ENCODE assay signal across 8 cellular contexts in genomic region chr20:62929051-62929538, GRCh38. TPM values are rescaled to one million over a fixed set of nuclear protein-coding genes. Genes with fewer than 3 reads are reported as not detected.
DNase-seq lines count a peak whose midpoint lies in the region; ATAC-seq and TF ChIP-seq lines count a peak whose summit lies in the region.

No MANE protein-coding gene starts in this region.

- H3K27ac ChIP-seq in CD4-positive, alpha-beta T cell (ENCODE audit: low read depth, low read length): peak overlapping the region; percentile 71
- H3K27ac ChIP-seq in fibroblast of lung (ENCODE audit: insufficient read depth, low read length) (peak overlapping the region; percentile 52), muscle layer of duodenum (ENCODE audit: low read length) (peak overlapping the region; percentile 66)

- H3K27ac Mint-ChIP-seq in CD4-positive, alpha-beta T cell: peak overlapping the region; percentile 84

- no peaks in the 10 kb centered on the region for H3K27me3 ChIP-seq in CD4-positive, alpha-beta T cell (ENCODE audit: control insufficient read depth, insufficient read depth, low read length)
- H3K27me3 ChIP-seq in fibroblast of lung (ENCODE audit: control insufficient read depth, insufficient read depth, low read length) (no peaks in the 10 kb centered on the region), muscle layer of duodenum (ENCODE audit: low read depth, low read length) (no peaks in the 10 kb centered on the region)

- H3K4me2 ChIP-seq in fibroblast of lung (ENCODE audit: extremely low read depth, insufficient read depth, low read length): peak overlapping the region; percentile 90

- H3K36me3 Mint-ChIP-seq in CD4-positive, alpha-beta T cell (ENCODE audit: low read depth): peaks cover 27% of the 10 kb centered on the region

- intact Hi-C loops in CD4-positive, alpha-beta T cell (cut with DNase I, micrococcal nuclease): loop anchor here in 1 of 2 experiments (2.0 to 5.0 kb wide), 2 partner anchors 66 to 122 kb away; no protein-coding TSS in a partner anchor

- no peak overlapping the region for H2AFZ ChIP-seq in fibroblast of lung (ENCODE audit: low read length)

- H3K9me3 ChIP-seq in CD4-positive, alpha-beta T cell (ENCODE audit: control insufficient read depth, low read length): no peaks in the 10 kb centered on the region
- H3K9me3 ChIP-seq in fibroblast of lung (ENCODE audit: control insufficient read depth, insufficient read depth, low read depth, low read length) (no peaks in the 10 kb centered on the region), muscle layer of duodenum (ENCODE audit: control insufficient read depth in 1 of 2, low read length in 2 of 2) (no peaks in the 10 kb centered on the region)

- peaks cover 3% of the 10 kb centered on the region for H4K20me1 ChIP-seq in fibroblast of lung (ENCODE audit: control insufficient read depth, extremely low read depth, insufficient read depth, low read length)

- H3K9ac ChIP-seq in fibroblast of lung (ENCODE audit: insufficient read depth, low read length): peak overlapping the region; percentile 62

- H3K27me3 Mint-ChIP-seq in CD4-positive, alpha-beta T cell: no peaks in the 10 kb centered on the region

- POLR2A ChIA-PET in CD4-positive, alpha-beta T cell (lab: Charles Lee): interaction anchor here (1.8 to 4.2 kb wide), 3 partner anchors 8 to 25 kb away, joined by 9 to 69 read pairs (median 28); partner anchors contain the start of gene GID8

- peak; percentile 37 for ATAC-seq in CD4-positive, alpha-beta T cell (ENCODE audit: poor library complexity)
- ATAC-seq in GM19023 (IDR thresholded peaks at IDR 0.05; ENCODE audit: unreplicated experiment): no peak

- peak in 8 of 10 experiments; percentile 25 to 62 (median 46) for DNase-seq in CD4-positive, alpha-beta T cell
- DNase-seq in MV-4-11 (lab: John Stamatoyannopoulos, UW) (peak; percentile 32), fibroblast of lung (ENCODE audit: low read depth in 2 of 2) (peak; percentile 38 to 56), ureter (ENCODE audit: low spot score) (peak; percentile 67), NCI-H526 treated with DMSO at 0.1 percent for 48 hours (lab: John Stamatoyannopoulos, UW) (no peak)
- DNase-seq in activated T-helper 1 cell treated with anti-CD3 and anti-CD28 coated beads, Interleukin-2, amount 50 U/mL, for 16 hours (ENCODE audit: low read depth in 1 of 2, low spot score in 1 of 2): peak; percentile 14 to 56

- H3K4me1 ChIP-seq in fibroblast of lung (ENCODE audit: control insufficient read depth, extremely low read depth, insufficient read depth, low read length) (peaks cover 13% of the 10 kb centered on the region), muscle layer of duodenum (ENCODE audit: control insufficient read depth in 1 of 2, insufficient read depth in 2 of 2, low read length in 2 of 2) (peaks cover 9 to 39% of the 10 kb centered on the region in 2 donors)

- TF ChIP-seq CTCF in CD4-positive, alpha-beta T cell (IDR thresholded peaks at IDR 0.05): no peak
- no peak for TF ChIP-seq CTCF in fibroblast of lung (conservative IDR thresholded peaks at IDR 0.05 in 1 of 2, IDR thresholded peaks at IDR 0.05 in 1 of 2; ENCODE audit: low read depth in 1 of 2, low read length in 2 of 2)

- peaks cover 66% of the 10 kb centered on the region for H3K4me1 Mint-ChIP-seq in CD4-positive, alpha-beta T cell (ENCODE audit: low read depth)

- peak overlapping the region; percentile 98 for H3K4me3 Mint-ChIP-seq in CD4-positive, alpha-beta T cell

- no peaks in the 10 kb centered on the region for H3K9me3 Mint-ChIP-seq in CD4-positive, alpha-beta T cell

- H3K79me2 ChIP-seq in fibroblast of lung (ENCODE audit: control insufficient read depth, insufficient read depth, low read length): peaks cover 93% of the 10 kb centered on the region

- H3K4me3 ChIP-seq in fibroblast of lung (replicated peaks in 1 of 4; ENCODE audit: control extremely low read depth in 1 of 4, insufficient read depth in 1 of 4, low read depth in 3 of 4, low read length in 4 of 4) (peak overlapping the region; percentile 53 to 64 (median 54)), muscle layer of duodenum (ENCODE audit: low read depth in 1 of 2, low read length in 2 of 2) (peak overlapping the region; percentile 61 to 67)

- CTCF ChIA-PET in CD4-positive, alpha-beta T cell (lab: Charles Lee): no interaction called here

- H3K36me3 ChIP-seq in fibroblast of lung (ENCODE audit: control insufficient read depth, insufficient read depth, low read length): no peaks in the 10 kb centered on the region
- H3K36me3 ChIP-seq in muscle layer of duodenum (ENCODE audit: control insufficient read depth in 1 of 2, insufficient read depth in 2 of 2, low read length in 2 of 2): peaks cover 0 to 3% of the 10 kb centered on the region in 2 donors

RNA-seq across cellular contexts. Expression of gene DIDO1, which starts 2.8 kb away (rescaled TPM):
- total RNA-seq in CD4-positive, alpha-beta T cell: 10 to 100 TPM; 51.9 to 54.3 TPM
- total RNA-seq in fibroblast of lung (27.7 and 33.2 TPM in 2 replicates), ureter (75.8 TPM)
- 25.9 and 28.8 TPM in 2 replicates for polyA plus RNA-seq in fibroblast of lung
- 23.1 and 23.5 TPM in 2 replicates for polyA plus RNA-seq in fibroblast of lung (2012)
- 24.0 and 26.3 TPM in 2 replicates for polyA minus RNA-seq in fibroblast of lung (ENCODE audit: low replicate concordance)

RNA-seq across cellular contexts. Expression of gene GID8, which starts 8.9 kb away (rescaled TPM):
- 10 to 100 TPM; 39.6 to 46.1 TPM for total RNA-seq in CD4-positive, alpha-beta T cell
- total RNA-seq in fibroblast of lung (33.9 and 38.8 TPM in 2 replicates), ureter (43.1 TPM)
- 23.0 and 25.5 TPM in 2 replicates for polyA plus RNA-seq in fibroblast of lung
- 19.7 and 21.3 TPM in 2 replicates for polyA plus RNA-seq in fibroblast of lung (2012)
- polyA minus RNA-seq in fibroblast of lung (ENCODE audit: low replicate concordance): 20.3 and 26.3 TPM in 2 replicates

RNA-seq across cellular contexts. Expression of gene SLC17A9, which starts 23.4 kb away (rescaled TPM):
- 1 to 10 TPM; 3.5 to 5.5 TPM for total RNA-seq in CD4-positive, alpha-beta T cell
- total RNA-seq in fibroblast of lung (3.3 and 6.4 TPM in 2 replicates), ureter (10.1 TPM)
- polyA plus RNA-seq in fibroblast of lung: 3.4 and 6.8 TPM in 2 replicates
- 6.3 and 9.8 TPM in 2 replicates for polyA plus RNA-seq in fibroblast of lung (2012)
- polyA minus RNA-seq in fibroblast of lung (ENCODE audit: low replicate concordance): 4.1 and 7.8 TPM in 2 replicates
